8 cellular contexts compared by ENCODE assay signal in the genomic region with DNA sequence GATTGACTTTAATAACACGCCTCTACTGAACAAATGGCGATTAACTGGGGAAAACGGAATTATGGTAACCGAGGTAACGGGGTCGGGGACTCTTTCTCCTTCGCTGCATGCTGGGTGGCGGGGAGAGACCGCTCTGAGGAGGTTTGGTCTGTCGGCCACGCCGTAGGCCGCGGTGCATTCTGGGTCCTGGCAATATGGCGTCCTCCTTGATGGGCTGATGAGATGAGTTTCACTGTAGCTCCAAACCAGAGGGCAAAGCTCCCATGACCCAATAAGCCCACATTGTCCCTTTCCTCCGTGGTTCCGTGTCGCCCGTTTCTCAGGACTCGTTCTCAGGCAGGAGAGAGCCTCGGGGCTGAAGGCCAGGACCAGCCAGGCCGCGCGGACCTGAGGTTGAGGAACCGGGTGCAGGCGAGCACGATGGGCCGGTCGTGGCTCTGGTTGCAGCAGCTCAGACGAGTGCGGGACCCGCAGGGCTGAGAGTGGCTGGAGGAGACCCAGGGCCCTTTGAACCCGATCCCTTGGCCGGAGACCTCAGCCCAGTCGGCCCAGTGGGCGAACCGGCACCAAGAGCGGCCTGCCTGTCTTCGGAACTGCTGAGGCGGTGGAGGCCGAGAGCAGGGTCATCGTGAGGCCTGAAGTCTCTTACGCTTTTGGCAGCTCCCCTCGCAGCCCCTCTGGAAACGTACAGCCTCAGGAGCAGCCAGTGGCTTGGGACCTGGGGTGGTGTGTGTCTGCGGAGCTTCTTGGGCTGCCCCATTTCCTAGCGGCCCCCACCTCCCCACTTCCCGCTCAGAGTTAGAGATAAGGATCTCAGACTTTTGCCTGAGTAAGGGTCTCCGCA. TPM values are rescaled to one million over a fixed set of nuclear protein-coding genes. Genes with fewer than 3 reads are reported as not detected.
DNase-seq lines count a peak whose midpoint lies in the region; ATAC-seq and TF ChIP-seq lines count a peak whose summit lies in the region.

Gene RPTOR, plus strand, starts transcription at position 184 of the 844 bp plus-strand sequence. CDS start 792 bp downstream, outside the sequence.

- DNase-seq in ACHN (peak; percentile 90), endothelial cell (ENCODE audit: low spot score) (peak; percentile 88)
- DNase-seq in activated CD8-positive, alpha-beta memory T cell treated with anti-CD3 and anti-CD28 coated beads, Interleukin-2, amount 50 U/mL, for 4 hours: peak; percentile 89
- peak; percentile 76 for DNase-seq in stimulated activated CD8-positive, alpha-beta memory T cell treated with anti-CD3 and anti-CD28 coated beads, Interleukin-15, amount 100 ng/mL, for 1 hour (ENCODE audit: low read depth)

- H3K27ac ChIP-seq in HUES6 (ENCODE audit: low read depth, low read length) (peak within 1 kb of the TSS; percentile 60), OCI-LY3 (ENCODE audit: low read length) (peak within 1 kb of the TSS; percentile 47), mesodermal cell (ENCODE audit: low read depth, low read length, severe bottlenecking) (peak within 1 kb of the TSS; percentile 79)

- H3K36me3 ChIP-seq in HUES6 (ENCODE audit: control insufficient read depth, insufficient read depth, low read length): no peaks in the 10 kb centered on the region; the same call in 1 of the 2 replicates
- no peaks in the 10 kb centered on the region for H3K36me3 ChIP-seq in OCI-LY3 (replicated peaks; ENCODE audit: low read depth, low read length)
- H3K36me3 ChIP-seq in mesodermal cell (ENCODE audit: control insufficient read depth, insufficient read depth, low read length): peaks cover 8% of the 10 kb centered on the region

- H3K27me3 ChIP-seq in HUES6 (ENCODE audit: control insufficient read depth, insufficient read depth, low read length): peaks cover 17% of the 10 kb centered on the region; the same call in 1 of the 2 replicates
- H3K27me3 ChIP-seq in OCI-LY3 (ENCODE audit: low read depth, low read length): no peaks in the 10 kb centered on the region

- H3K9me3 ChIP-seq in HUES6 (ENCODE audit: control insufficient read depth, insufficient read depth, low read depth, low read length) (no peaks in the 10 kb centered on the region), OCI-LY3 (ENCODE audit: insufficient read depth, low read length) (no peaks in the 10 kb centered on the region), mesodermal cell (ENCODE audit: control insufficient read depth, low read length) (no peaks in the 10 kb centered on the region)

- H3K4me3 ChIP-seq in HUES6 (ENCODE audit: low read depth, low read length) (peak within 1 kb of the TSS; percentile 88), OCI-LY3 (ENCODE audit: low read length) (peak within 1 kb of the TSS; percentile 94), mesodermal cell (ENCODE audit: extremely low read depth, insufficient read depth, low read length, poor library complexity, severe bottlenecking) (peak within 1 kb of the TSS; percentile 97)

- peaks cover 3% of the 10 kb centered on the region for H3K27me3 Mint-ChIP-seq in endothelial cell (ENCODE audit: unreplicated experiment)

- H3K36me3 Mint-ChIP-seq in endothelial cell (ENCODE audit: low read depth, unreplicated experiment): no peaks in the 10 kb centered on the region

- H2AFZ ChIP-seq in OCI-LY3 (ENCODE audit: low read depth, low read length): peak within 1 kb of the TSS; percentile 61

- H3K4me1 Mint-ChIP-seq in endothelial cell (ENCODE audit: unreplicated experiment): peaks cover 12% of the 10 kb centered on the region

- peak within 1 kb of the TSS; percentile 96 for H3K4me3 Mint-ChIP-seq in endothelial cell (ENCODE audit: unreplicated experiment)

- H3K4me1 ChIP-seq in HUES6 (ENCODE audit: control insufficient read depth, insufficient read depth, low read length): peaks cover 11% of the 10 kb centered on the region
- H3K4me1 ChIP-seq in OCI-LY3 (ENCODE audit: low read length): peaks cover 12% of the 10 kb centered on the region
- H3K4me1 ChIP-seq in mesodermal cell (ENCODE audit: control insufficient read depth, insufficient read depth, low read length, poor library complexity, severe bottlenecking): peaks cover 11% of the 10 kb centered on the region

- H3K9ac ChIP-seq in HUES6 (ENCODE audit: low read length) (peak within 1 kb of the TSS; percentile 94), OCI-LY3 (ENCODE audit: low read length) (peak within 1 kb of the TSS; percentile 83)

- TF ChIP-seq CTCF in OCI-LY3 (IDR thresholded peaks at IDR 0.05; ENCODE audit: low read depth, low read length) (no peak), endothelial cell (IDR thresholded peaks at IDR 0.05; ENCODE audit: unreplicated experiment) (no peak)

- ATAC-seq in GM18909 (IDR thresholded peaks at IDR 0.05; ENCODE audit: poor library complexity, unreplicated experiment): peak; percentile 77

- H3K27ac Mint-ChIP-seq in endothelial cell (ENCODE audit: unreplicated experiment): peak within 1 kb of the TSS; percentile 91

- H4K20me1 ChIP-seq in OCI-LY3 (ENCODE audit: insufficient read depth, low read length): peaks cover 7% of the 10 kb centered on the region

- in situ Hi-C loops in ACHN (cut with HindIII; ENCODE audit: low pct_ligation_motif_present, low pct_unique_long_range_greater_than_20kb, low sequenced_read_pairs): no loop called here

- peak within 1 kb of the TSS; percentile 88 for H3K4me2 ChIP-seq in OCI-LY3 (ENCODE audit: low read length)

- 0 to 1% methylated on average over 34 to 41 of the region's 49 CpGs for WGBS in mesodermal cell (ENCODE audit: insufficient coverage in 2 of 2), 2 experiments

- H3K79me2 ChIP-seq in OCI-LY3 (ENCODE audit: low read length): peaks cover 52% of the 10 kb centered on the region

- no peaks in the 10 kb centered on the region for H3K9me3 Mint-ChIP-seq in endothelial cell (ENCODE audit: unreplicated experiment)

RNA-seq across cellular contexts. Expression of gene RPTOR, which starts in this region (rescaled TPM):
- 36.7 TPM for total RNA-seq in endothelial cell (ENCODE audit: unreplicated experiment)
- 18.1 TPM for polyA plus RNA-seq in mesodermal cell (2013, experiment 1 of 2)
- 15.1 TPM for polyA plus RNA-seq in mesodermal cell (2013, experiment 2 of 2)

Comparison
In these comparisons a context has a peak if more than half of its experiments do, and no peak if none do; other contexts are left out.
1. Peak in every context shown above with its lines: DNase-seq, ATAC-seq, H3K4me3 ChIP-seq and H3K27ac ChIP-seq.